28 cellular contexts compared by ENCODE assay signal in the genomic region with DNA sequence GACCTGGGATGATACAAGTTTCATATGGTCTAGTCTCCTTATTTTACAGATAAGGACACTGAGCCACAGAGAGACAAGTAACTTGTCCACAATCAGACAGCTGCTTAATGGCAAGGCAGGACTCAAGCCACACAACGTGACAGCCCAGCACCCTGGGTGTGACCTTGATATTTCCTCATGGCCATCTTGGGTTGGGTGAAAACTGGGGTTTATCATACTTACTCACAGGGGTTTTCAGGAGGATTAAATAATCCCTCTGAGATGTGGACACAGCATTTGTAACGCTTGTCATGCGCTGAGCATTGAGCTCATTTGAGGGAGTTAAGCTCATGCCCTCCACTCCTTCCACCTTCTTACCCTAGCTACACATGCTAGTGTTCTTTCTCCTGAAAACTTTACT.
"Had no signal": no experiment of that assay in that cellular context is flagged by ENCODE, and none has a peak within 500 bp of the region (broad histone marks: within the 10 kb centered on the region; RNA-seq: fewer than 3 reads in every experiment).

No MANE protein-coding gene starts in this region.

- H3K27ac Mint-ChIP-seq: effector memory CD8-positive, alpha-beta T cell; immature natural killer cell; memory B cell; naive thymus-derived CD4-positive, alpha-beta T cell; stimulated activated naive B cell treated with anti-CD40 and anti-IgM and Interleukin-4, amounts not matched to agents 10 μg/mL and 1 μg/mL and 100 μg/mL, for 72 hours; stimulated activated naive CD8-positive, alpha-beta T cell treated with anti-CD3 and anti-CD28 coated beads, Interleukin-15, amount 100 ng/mL, for 72 hours had no signal

- H3K27me3 ChIP-seq: esophagus muscularis mucosa, ovary, sigmoid colon, spleen, suprapubic skin had no signal

- H3K9me3 Mint-ChIP-seq: effector memory CD8-positive, alpha-beta T cell; immature natural killer cell; memory B cell; naive thymus-derived CD4-positive, alpha-beta T cell; stimulated activated naive B cell treated with anti-CD40 and anti-IgM and Interleukin-4, amounts not matched to agents 10 μg/mL and 1 μg/mL and 100 μg/mL, for 72 hours; stimulated activated naive CD8-positive, alpha-beta T cell treated with anti-CD3 and anti-CD28 coated beads, Interleukin-15, amount 100 ng/mL, for 72 hours had no signal

- DNase-seq: caudate nucleus; cerebellar nuclear complex; cortex of kidney; effector memory CD8-positive, alpha-beta T cell; foreskin melanocyte; glutamatergic neuron; hypothalamus; immature natural killer cell; islet precursor cell; kidney glomerular epithelial cell; naive thymus-derived CD4-positive, alpha-beta T cell; occipital lobe; ovary; posterior cingulate gyrus; psoas muscle; right cardiac atrium; sigmoid colon; spleen; stimulated activated CD4-positive, alpha-beta T cell treated with anti-CD3 and anti-CD28 coated beads, Interleukin-4, amount 100 ng/mL, for 4 hours; stimulated activated naive B cell treated with anti-CD40 and anti-IgM and Interleukin-4, amounts not matched to agents 10 μg/mL and 1 μg/mL and 100 μg/mL, for 72 hours; stimulated activated naive CD8-positive, alpha-beta T cell treated with anti-CD3 and anti-CD28 coated beads, Interleukin-15, amount 100 ng/mL, for 72 hours; trophoblast cell had no signal

- H3K4me1 Mint-ChIP-seq: immature natural killer cell; stimulated activated naive B cell treated with anti-CD40 and anti-IgM and Interleukin-4, amounts not matched to agents 10 μg/mL and 1 μg/mL and 100 μg/mL, for 72 hours; stimulated activated naive CD8-positive, alpha-beta T cell treated with anti-CD3 and anti-CD28 coated beads, Interleukin-15, amount 100 ng/mL, for 72 hours had no signal

- H3K9me3 ChIP-seq: esophagus muscularis mucosa, ovary, psoas muscle, sigmoid colon, spleen, suprapubic skin had no signal

- FAIRE-seq: endometrium had no signal

- H3K27ac ChIP-seq: esophagus muscularis mucosa, ovary, psoas muscle, sigmoid colon, skin epidermis, spleen, suprapubic skin had no signal

- H3K36me3 Mint-ChIP-seq: immature natural killer cell, memory B cell had no signal

- ATAC-seq: effector memory CD8-positive, alpha-beta T cell; naive thymus-derived CD4-positive, alpha-beta T cell; psoas muscle; right cardiac atrium; stimulated activated naive B cell treated with anti-CD40 and anti-IgM and Interleukin-4, amounts not matched to agents 10 μg/mL and 1 μg/mL and 100 μg/mL, for 72 hours; stimulated activated naive CD8-positive, alpha-beta T cell treated with anti-CD3 and anti-CD28 coated beads, Interleukin-15, amount 100 ng/mL, for 72 hours had no signal

- H3K36me3 ChIP-seq: ovary, spleen had no signal

- H3K4me3 Mint-ChIP-seq: effector memory CD8-positive, alpha-beta T cell; immature natural killer cell; memory B cell; naive thymus-derived CD4-positive, alpha-beta T cell; stimulated activated naive B cell treated with anti-CD40 and anti-IgM and Interleukin-4, amounts not matched to agents 10 μg/mL and 1 μg/mL and 100 μg/mL, for 72 hours; stimulated activated naive CD8-positive, alpha-beta T cell treated with anti-CD3 and anti-CD28 coated beads, Interleukin-15, amount 100 ng/mL, for 72 hours had no signal

- H3K4me3 ChIP-seq: esophagus muscularis mucosa, lung, ovary, psoas muscle, sigmoid colon, skin epidermis, spleen, suprapubic skin had no signal

- H3K27me3 Mint-ChIP-seq: stimulated activated naive CD8-positive, alpha-beta T cell treated with anti-CD3 and anti-CD28 coated beads, Interleukin-15, amount 100 ng/mL, for 72 hours had no signal

- H3K4me1 ChIP-seq: psoas muscle had no signal
